ENCODE assay signal across 17 cellular contexts in genomic region chr11:128777369-128778011, GRCh38.
DNase-seq lines count a peak whose midpoint lies in the region; ATAC-seq and TF ChIP-seq lines count a peak whose summit lies in the region.
"Had no signal": no experiment of that assay in that cellular context is flagged by ENCODE, and none has a peak within 500 bp of the region (broad histone marks: within the 10 kb centered on the region; RNA-seq: fewer than 3 reads in every experiment).

No MANE protein-coding gene starts in this region.

- no peak overlapping the region for H2AK9ac ChIP-seq in IMR-90 (replicated peaks; ENCODE audit: low read depth, low read length, poor library complexity)

- DNase-seq in IMR-90 (no peak), testis (no peak), iPS-NIHi11 (ENCODE audit: low spot score) (no peak), ascending aorta (ENCODE audit: low spot score in 2 of 2) (no peak), NCI-H1092 treated with DMSO at 0.1 percent for 48 hours (lab: John Stamatoyannopoulos, UW) (no peak)
- no peak for DNase-seq in central memory CD8-positive, alpha-beta T cell (ENCODE audit: low spot score in 2 of 2)
- DNase-seq: activated naive CD8-positive, alpha-beta T cell treated with anti-CD3 and anti-CD28 coated beads for 36 hours; activated T-cell treated with anti-CD3 and anti-CD28 coated beads, Interleukin-2, amount 50 U/mL, for 48 hours; AML-193; lower lobe of right lung; NCI-H2081 treated with DMSO at 0.1 percent for 48 hours; stimulated activated CD4-positive, alpha-beta T cell treated with anti-CD3 and anti-CD28 coated beads, Interleukin-2, amount 100 ng/mL, for 48 hours; stimulated activated naive CD8-positive, alpha-beta T cell treated with anti-CD3 and anti-CD28 coated beads, Interleukin-15, Interleukin-2, amounts not matched to agents 100 U/mL and 50 U/mL, for 24 hours had no signal

- POLR2A ChIA-PET in IMR-90 (lab: Charles Lee; ENCODE audit: unreplicated experiment), result no interaction called here

- no peak overlapping the region for H2BK120ac ChIP-seq in IMR-90 (ENCODE audit: low read depth, low read length)

- peak overlapping the region in 1 of 2 experiments; percentile 55; a peak in 1 of 4 replicates for H4K8ac ChIP-seq in IMR-90 (ENCODE audit: low read depth in 2 of 2, low read length in 2 of 2)

- H3K27ac ChIP-seq in IMR-90 (ENCODE audit: insufficient read depth, low read length), result no peak overlapping the region
- peak overlapping the region; percentile 10 for H3K27ac ChIP-seq in mesodermal cell (ENCODE audit: low read depth, low read length, severe bottlenecking)
- H3K27ac ChIP-seq in testis, result no peak overlapping the region
- H3K27ac ChIP-seq in ascending aorta, result no peak overlapping the region
- H3K27ac ChIP-seq: body of pancreas, lower lobe of right lung, SK-N-MC, skin epidermis had no signal

- H3K56ac ChIP-seq in IMR-90 (ENCODE audit: extremely low read depth, insufficient read depth, low read length), result no peak overlapping the region

- H3K9me1 ChIP-seq in IMR-90 (ENCODE audit: insufficient read depth, low read length), result peaks cover 4% of the 10 kb centered on the region; the same call in 1 of the 2 replicates

- peaks cover 77% of the 10 kb centered on the region for H3K4me1 Mint-ChIP-seq in central memory CD8-positive, alpha-beta T cell

- peak overlapping the region; percentile 18 for H2AFZ ChIP-seq in IMR-90 (replicated peaks; ENCODE audit: low read length, poor library complexity)

- H3K4me3 ChIP-seq in IMR-90 (ENCODE audit: insufficient read depth, low read depth, low read length) (no peak overlapping the region), mesodermal cell (ENCODE audit: extremely low read depth, insufficient read depth, low read length, poor library complexity, severe bottlenecking) (no peak overlapping the region), testis (peak overlapping the region; percentile 3 to 44), ascending aorta (peak overlapping the region in 1 of 2 donors; percentile 26)
- H3K4me3 ChIP-seq: body of pancreas, lower lobe of right lung, SK-N-MC, skin epidermis had no signal

- 80% methylated on average over 1 of the region's 11 CpGs; no CpG with 5 or more reads in 1 of the 2 experiments for WGBS in IMR-90 (ENCODE audit: extremely low coverage in 2 of 2, insufficient read length in 1 of 2), 2 experiments
- WGBS in mesodermal cell (ENCODE audit: insufficient coverage in 2 of 2), 2 experiments, result 71 to 78% methylated on average over 6 to 8 of the region's 11 CpGs
- WGBS in testis, 2 donors, result 42 to 59% methylated on average over 10 to 11 of the region's 11 CpGs

- dilution Hi-C loops in IMR-90 (cut with HindIII; ENCODE audit: low sequenced_read_pairs, unreplicated experiment), result no loop called here

- H2BK15ac ChIP-seq in IMR-90 (ENCODE audit: low read depth, low read length), result no peak overlapping the region

- no peak overlapping the region for H3K4me3 Mint-ChIP-seq in central memory CD8-positive, alpha-beta T cell
- H3K4me3 Mint-ChIP-seq: activated naive CD8-positive, alpha-beta T cell treated with anti-CD3 and anti-CD28 coated beads for 36 hours had no signal

- H3K27me3 Mint-ChIP-seq in central memory CD8-positive, alpha-beta T cell, result no peaks in the 10 kb centered on the region
- H3K27me3 Mint-ChIP-seq: activated naive CD8-positive, alpha-beta T cell treated with anti-CD3 and anti-CD28 coated beads for 36 hours had no signal

- H4K20me1 ChIP-seq in IMR-90 (ENCODE audit: insufficient read depth, low read length), result no peaks in the 10 kb centered on the region

- no peak overlapping the region for H3K9ac ChIP-seq in IMR-90 (ENCODE audit: low read depth, low read length)

- ATAC-seq in IMR-90 (ENCODE audit: low read depth), result no peak
- ATAC-seq in central memory CD8-positive, alpha-beta T cell (replicated peaks; ENCODE audit: extremely low read depth, poor library complexity, severe bottlenecking), result no peak

- no peak overlapping the region; the same call in 1 of the 2 replicates for H3K4me2 ChIP-seq in IMR-90 (ENCODE audit: low read depth, low read length)

- H3K9me3 Mint-ChIP-seq in central memory CD8-positive, alpha-beta T cell, result no peaks in the 10 kb centered on the region
- H3K9me3 Mint-ChIP-seq: activated naive CD8-positive, alpha-beta T cell treated with anti-CD3 and anti-CD28 coated beads for 36 hours had no signal

- peaks cover 7% of the 10 kb centered on the region for H3K4me1 ChIP-seq in IMR-90 (ENCODE audit: control insufficient read depth, insufficient read depth, low read length)
- H3K4me1 ChIP-seq in mesodermal cell (ENCODE audit: control insufficient read depth, insufficient read depth, low read length, poor library complexity, severe bottlenecking), result peaks cover 22% of the 10 kb centered on the region
- peaks cover 4% of the 10 kb centered on the region for H3K4me1 ChIP-seq in testis
- H3K4me1 ChIP-seq in ascending aorta, result no peaks in the 10 kb centered on the region

- H2AK5ac ChIP-seq in IMR-90 (ENCODE audit: low read depth, low read length), result no peak overlapping the region

- no peaks in the 10 kb centered on the region; a peak in 1 of 4 replicates for H3K79me1 ChIP-seq in IMR-90 (ENCODE audit: low read depth in 1 of 2, low read length in 2 of 2)

- no peaks in the 10 kb centered on the region for H3K27me3 ChIP-seq in IMR-90 (ENCODE audit: control insufficient read depth, insufficient read depth, low read length)
- H3K27me3 ChIP-seq in testis, result no peaks in the 10 kb centered on the region
- no peaks in the 10 kb centered on the region for H3K27me3 ChIP-seq in ascending aorta
- H3K27me3 ChIP-seq: body of pancreas had no signal

- in situ Hi-C loops in IMR-90 (cut with MboI; ENCODE audit: low sequenced_read_pairs), result no loop called here

- peaks cover 66% of the 10 kb centered on the region for H3K36me3 Mint-ChIP-seq in central memory CD8-positive, alpha-beta T cell (ENCODE audit: insufficient read depth)

- no peak overlapping the region for H3K18ac ChIP-seq in IMR-90 (ENCODE audit: low read depth, low read length)

- H4K5ac ChIP-seq in IMR-90 (ENCODE audit: low read depth, low read length), result no peak overlapping the region

- no peak for TF ChIP-seq POLR2A in IMR-90 (IDR thresholded peaks at IDR 0.05; ENCODE audit: low read depth, low read length)
- TF ChIP-seq POLR2A in testis (IDR thresholded peaks at IDR 0.05), result no peak

- TF ChIP-seq CTCF in IMR-90 (conservative IDR thresholded peaks at IDR 0.05; ENCODE audit: low read depth, low read length) (no peak), testis (IDR thresholded peaks at IDR 0.05) (no peak), ascending aorta (IDR thresholded peaks at IDR 0.05) (no peak)

- H2BK5ac ChIP-seq in IMR-90 (ENCODE audit: low read depth, low read length, poor library complexity, severe bottlenecking), result no peak overlapping the region

- CTCF ChIA-PET in IMR-90 (lab: Yijun Ruan, JAX), result interaction anchor here (1.0 to 1.5 kb wide), 2 partner anchors 53 to 60 kb away, joined by 3 read pairs; no protein-coding TSS in a partner anchor

- no TSS peak for BruUV-seq in IMR-90 (replicated peaks; lab: Mats Ljungman, UMichigan)

- no peak overlapping the region for H2BK20ac ChIP-seq in IMR-90 (ENCODE audit: low read depth, low read length)

- H4K91ac ChIP-seq in IMR-90 (ENCODE audit: insufficient read depth, low read depth, low read length), result no peak overlapping the region

- no peak overlapping the region for H3K4ac ChIP-seq in IMR-90 (ENCODE audit: low read depth, low read length)

- H3K14ac ChIP-seq in IMR-90 (replicated peaks; ENCODE audit: low read depth, low read length), result no peak overlapping the region; the same call in 1 of the 2 replicates

- H3K9me3 ChIP-seq in IMR-90 (ENCODE audit: control insufficient read depth, insufficient read depth, low read length) (no peaks in the 10 kb centered on the region), mesodermal cell (ENCODE audit: control insufficient read depth, low read length) (no peaks in the 10 kb centered on the region), testis (no peaks in the 10 kb centered on the region), ascending aorta (no peaks in the 10 kb centered on the region)
- H3K9me3 ChIP-seq: body of pancreas, lower lobe of right lung had no signal

- H3K27ac Mint-ChIP-seq in central memory CD8-positive, alpha-beta T cell (ENCODE audit: low read depth), result peak overlapping the region; percentile 87
- H3K27ac Mint-ChIP-seq: activated naive CD8-positive, alpha-beta T cell treated with anti-CD3 and anti-CD28 coated beads for 36 hours had no signal

- TF ChIP-seq RAD21 in IMR-90 (IDR thresholded peaks at IDR 0.05; ENCODE audit: low read length), result no peak

- H3K36me3 ChIP-seq in IMR-90 (ENCODE audit: control insufficient read depth, insufficient read depth, low read length), result peaks cover 11% of the 10 kb centered on the region
- H3K36me3 ChIP-seq in mesodermal cell (ENCODE audit: control insufficient read depth, insufficient read depth, low read length), result peaks cover 85% of the 10 kb centered on the region
- no peaks in the 10 kb centered on the region for H3K36me3 ChIP-seq in testis (ENCODE audit: low read depth, missing control alignments)
- no peaks in the 10 kb centered on the region for H3K36me3 ChIP-seq in ascending aorta

- H3K23ac ChIP-seq in IMR-90 (ENCODE audit: low read depth, low read length), result no peak overlapping the region

- intact Hi-C loops in IMR-90 (cut with micrococcal nuclease) (loop anchor here (1.0 to 5.0 kb wide), 2 partner anchors 54 to 605 kb away; no protein-coding TSS in a partner anchor), testis (cut with DNase I; ENCODE audit: low total_unique reads) (no loop called here), ascending aorta (cut with DNase I) (loop anchor here (5.0 kb wide), 1 partner anchor 55 kb away; no protein-coding TSS in a partner anchor)

TF ChIP-seq in IMR-90, 13 proteins besides CTCF, POLR2A, EP300 and RAD21:
- TF ChIP-seq NFE2L2 (IDR thresholded peaks at IDR 0.05; ENCODE audit: low read depth, low read length), result no peak

Comparison
In these comparisons a context has a peak if more than half of its experiments do, and no peak if none do; other contexts are left out.
1. H3K4me3 ChIP-seq: peak in testis (2 of 2); none in IMR-90 (single experiment) and mesodermal cell (single experiment).